In the genomic region with DNA sequence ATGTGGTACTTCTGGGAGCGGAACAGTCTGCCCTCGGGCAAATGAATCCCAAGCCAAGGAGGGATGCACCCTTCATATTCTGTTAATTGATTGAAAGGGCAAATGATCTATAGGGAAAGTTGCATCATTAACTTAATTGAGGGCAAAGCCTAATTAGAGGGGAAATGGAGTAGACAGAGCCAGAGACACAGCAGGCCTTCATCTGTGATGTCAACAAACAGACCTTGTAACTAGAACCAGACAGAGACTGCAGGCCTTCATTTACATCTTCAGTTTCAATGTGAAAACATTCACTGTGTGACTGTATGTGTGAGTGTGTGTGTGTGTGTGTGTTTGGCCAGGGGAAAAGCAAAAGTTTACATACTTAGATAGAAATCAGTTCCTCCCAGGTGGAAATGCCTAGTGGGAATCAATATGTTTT, we compare ENCODE assay signal across 16 cellular contexts.
DNase-seq lines count a peak whose midpoint lies in the region; ATAC-seq and TF ChIP-seq lines count a peak whose summit lies in the region.
"Had no signal": no experiment of that assay in that cellular context is flagged by ENCODE, and none has a peak within 500 bp of the region (broad histone marks: within the 10 kb centered on the region; RNA-seq: fewer than 3 reads in every experiment).

No MANE protein-coding gene starts in this region.

- TF ChIP-seq POLR2A in tibial nerve (IDR thresholded peaks at IDR 0.05) = no peak

- no peak for TF ChIP-seq EP300 in tibial nerve (IDR thresholded peaks at IDR 0.05)

- H3K27me3 Mint-ChIP-seq in activated CD4-positive, alpha-beta T cell treated with anti-CD3 and anti-CD28 coated beads, Interleukin-2, amount 10 ng/mL, durations not matched to agents 7 days and 5 days = no peaks in the 10 kb centered on the region
- H3K27me3 Mint-ChIP-seq: activated naive CD8-positive, alpha-beta T cell had no signal

- H3K36me3 ChIP-seq in HUES6 (ENCODE audit: control insufficient read depth, insufficient read depth, low read length) = no peaks in the 10 kb centered on the region
- H3K36me3 ChIP-seq in left lung = no peaks in the 10 kb centered on the region
- no peaks in the 10 kb centered on the region for H3K36me3 ChIP-seq in tibial nerve
- H3K36me3 ChIP-seq: ovary had no signal

- 73 to 84% methylated on average over 2 of the region's 2 CpGs for WGBS in tibial nerve, 2 donors

- H3K27ac Mint-ChIP-seq in activated CD4-positive, alpha-beta T cell treated with anti-CD3 and anti-CD28 coated beads, Interleukin-2, amount 10 ng/mL, durations not matched to agents 7 days and 5 days = no peak overlapping the region
- H3K27ac Mint-ChIP-seq: activated naive CD8-positive, alpha-beta T cell had no signal

- POLR2A ChIA-PET in AG04449 (lab: Yijun Ruan, JAX) = no interaction called here
- POLR2A ChIA-PET in activated CD4-positive, alpha-beta T cell treated with anti-CD3 and anti-CD28 coated beads, Interleukin-2, amount 10 ng/mL, durations not matched to agents 7 days and 5 days (lab: Charles Lee) = no interaction called here

- H3K27me3 ChIP-seq in HUES6 (ENCODE audit: control insufficient read depth, insufficient read depth, low read length) = no peaks in the 10 kb centered on the region
- no peaks in the 10 kb centered on the region for H3K27me3 ChIP-seq in left lung
- H3K27me3 ChIP-seq in tibial nerve = no peaks in the 10 kb centered on the region
- H3K27me3 ChIP-seq: ovary had no signal

- CTCF ChIA-PET in AG04449 (lab: Yijun Ruan, JAX) = no interaction called here
- CTCF ChIA-PET in activated CD4-positive, alpha-beta T cell treated with anti-CD3 and anti-CD28 coated beads, Interleukin-2, amount 10 ng/mL, durations not matched to agents 7 days and 5 days (lab: Charles Lee) = no interaction called here

- H3K4me3 ChIP-seq in AG04449 (ENCODE audit: low read depth, low read length) (no peak overlapping the region), HUES6 (ENCODE audit: low read depth, low read length) (no peak overlapping the region), left lung (no peak overlapping the region), tibial nerve (no peak overlapping the region)
- H3K4me3 ChIP-seq: ovary had no signal

- H3K27ac ChIP-seq in HUES6 (ENCODE audit: low read depth, low read length) (peak overlapping the region; percentile 40; the same call in 1 of the 2 replicates), left lung (peak overlapping the region in 1 of 2 donors; percentile 39), tibial nerve (no peak overlapping the region)
- H3K27ac ChIP-seq: ovary had no signal

- no peaks in the 10 kb centered on the region for H3K9me3 Mint-ChIP-seq in activated CD4-positive, alpha-beta T cell treated with anti-CD3 and anti-CD28 coated beads, Interleukin-2, amount 10 ng/mL, durations not matched to agents 7 days and 5 days

- H3K4me3 Mint-ChIP-seq in activated CD4-positive, alpha-beta T cell treated with anti-CD3 and anti-CD28 coated beads, Interleukin-2, amount 10 ng/mL, durations not matched to agents 7 days and 5 days = no peak overlapping the region
- H3K4me3 Mint-ChIP-seq: activated naive CD8-positive, alpha-beta T cell had no signal

- H3K9me3 ChIP-seq in HUES6 (ENCODE audit: control insufficient read depth, insufficient read depth, low read depth, low read length) = 0 out of 2 replicates have a peak, but pooled peaks cover 2% of the 10 kb centered on the region
- no peaks in the 10 kb centered on the region for H3K9me3 ChIP-seq in left lung
- H3K9me3 ChIP-seq in tibial nerve = no peaks in the 10 kb centered on the region
- H3K9me3 ChIP-seq: ovary had no signal

- TF ChIP-seq CTCF in AG04449 (IDR thresholded peaks at IDR 0.05; ENCODE audit: insufficient read depth, low read length, missing control alignments) (no peak), left lung (IDR thresholded peaks at IDR 0.05) (no peak), tibial nerve (IDR thresholded peaks at IDR 0.05) (no peak)

- no peaks in the 10 kb centered on the region for H3K4me1 Mint-ChIP-seq in activated CD4-positive, alpha-beta T cell treated with anti-CD3 and anti-CD28 coated beads, Interleukin-2, amount 10 ng/mL, durations not matched to agents 7 days and 5 days

- ATAC-seq in left lung (peak; percentile 26), GM18861 (IDR thresholded peaks at IDR 0.05; ENCODE audit: unreplicated experiment) (no peak)

- intact Hi-C loops in left lung (cut with DNase I) = no loop called here

- H3K4me1 ChIP-seq in HUES6 (ENCODE audit: control insufficient read depth, insufficient read depth, low read length) = peaks cover 38% of the 10 kb centered on the region
- H3K4me1 ChIP-seq in left lung = no peaks in the 10 kb centered on the region
- H3K4me1 ChIP-seq in tibial nerve = no peaks in the 10 kb centered on the region

- no peak overlapping the region for H3K9ac ChIP-seq in HUES6 (ENCODE audit: low read length)

- no peaks in the 10 kb centered on the region for H3K36me3 Mint-ChIP-seq in activated CD4-positive, alpha-beta T cell treated with anti-CD3 and anti-CD28 coated beads, Interleukin-2, amount 10 ng/mL, durations not matched to agents 7 days and 5 days (ENCODE audit: low read depth)
- H3K36me3 Mint-ChIP-seq: activated naive CD8-positive, alpha-beta T cell had no signal

- DNase-seq in AG04449 (ENCODE audit: low read depth, low spot score) (peak; percentile 33), astrocyte of the hippocampus (ENCODE audit: low read depth, low spot score) (peak; percentile 48), left lung (no peak), tibial nerve (ENCODE audit: low spot score in 2 of 2) (no peak), NCI-H1436 (lab: John Stamatoyannopoulos, UW) (no peak)
- no peak for DNase-seq in activated CD4-positive, alpha-beta T cell treated with anti-CD3 and anti-CD28 coated beads, Interleukin-2, amount 10 ng/mL, durations not matched to agents 7 days and 5 days
- DNase-seq: ACHN, DMS 273 treated with DMSO at 0.1 percent for 48 hours, erythroblast, midbrain, MV-4-11, NCI-H226, ovary had no signal

Comparison
In these comparisons a context has a peak if more than half of its experiments do, and no peak if none do; other contexts are left out.
1. DNase-seq: peak in AG04449 (single experiment) and astrocyte of the hippocampus (single experiment); none in left lung (0 of 2), tibial nerve (0 of 2), NCI-H1436 (single experiment) and activated CD4-positive, alpha-beta T cell treated with anti-CD3 and anti-CD28 coated beads, Interleukin-2, amount 10 ng/mL, durations not matched to agents 7 days and 5 days (single experiment).